16 cellular contexts compared by ENCODE assay signal in the genomic region with DNA sequence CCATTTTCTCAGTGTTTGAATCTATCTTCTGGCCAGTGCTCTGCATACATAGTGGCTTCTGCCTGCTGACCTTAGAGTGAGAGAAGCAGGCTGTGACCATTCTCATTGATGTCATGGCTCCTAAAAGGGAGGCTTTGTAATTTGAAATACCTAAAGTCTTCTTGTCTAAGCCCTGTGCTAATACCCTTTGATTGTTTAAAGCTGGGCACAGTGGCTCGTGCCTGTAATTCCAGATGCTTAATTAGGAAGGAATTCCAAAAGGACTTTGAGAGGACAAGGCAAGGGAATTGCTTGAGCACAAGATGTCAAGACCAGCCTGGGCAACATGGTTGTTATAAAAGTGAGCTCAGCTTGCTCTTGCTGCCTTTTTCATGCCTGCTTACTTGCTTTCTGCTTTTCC.
"Had no signal": no experiment of that assay in that cellular context is flagged by ENCODE, and none has a peak within 500 bp of the region (broad histone marks: within the 10 kb centered on the region; RNA-seq: fewer than 3 reads in every experiment).

No MANE protein-coding gene starts in this region.

- H3K27me3 Mint-ChIP-seq: naive thymus-derived CD8-positive, alpha-beta T cell; stimulated activated memory B cell treated with anti-CD40 and anti-IgM and Interleukin-4, amounts not matched to agents 10 μg/mL and 1 μg/mL and 100 μg/mL, for 72 hours; stimulated activated naive CD8-positive, alpha-beta T cell treated with anti-CD3 and anti-CD28 coated beads, Interleukin-15, amount 100 ng/mL, for 72 hours had no signal

- ATAC-seq: esophagus mucosa; gastrocnemius medialis; heart right ventricle; left lobe of liver; naive thymus-derived CD8-positive, alpha-beta T cell; right lobe of liver; stimulated activated memory B cell treated with anti-CD40 and anti-IgM and Interleukin-4, amounts not matched to agents 10 μg/mL and 1 μg/mL and 100 μg/mL, for 72 hours; stimulated activated naive CD8-positive, alpha-beta T cell treated with anti-CD3 and anti-CD28 coated beads, Interleukin-15, amount 100 ng/mL, for 72 hours; upper lobe of right lung had no signal

- H3K4me3 Mint-ChIP-seq: stimulated activated memory B cell treated with anti-CD40 and anti-IgM and Interleukin-4, amounts not matched to agents 10 μg/mL and 1 μg/mL and 100 μg/mL, for 72 hours; stimulated activated naive CD8-positive, alpha-beta T cell treated with anti-CD3 and anti-CD28 coated beads, Interleukin-15, amount 100 ng/mL, for 72 hours had no signal

- DNase-seq: colonic mucosa; dermis blood vessel endothelial cell; gastrocnemius medialis; heart right ventricle; hypothalamus; mammary epithelial cell; naive thymus-derived CD8-positive, alpha-beta T cell; right lobe of liver; stimulated activated CD4-positive, alpha-beta T cell treated with anti-CD3 and anti-CD28 coated beads, Interleukin-4, amount 100 ng/mL, for 1 hour; stimulated activated CD8-positive, alpha-beta memory T cell treated with anti-CD3 and anti-CD28 coated beads, Interleukin-4, amount 100 ng/mL, for 48 hours; stimulated activated naive CD8-positive, alpha-beta T cell treated with anti-CD3 and anti-CD28 coated beads, Interleukin-15, amount 100 ng/mL, for 72 hours; testis; upper lobe of right lung had no signal
